ENCODE assay signal across 8 cellular contexts in the genomic region with DNA sequence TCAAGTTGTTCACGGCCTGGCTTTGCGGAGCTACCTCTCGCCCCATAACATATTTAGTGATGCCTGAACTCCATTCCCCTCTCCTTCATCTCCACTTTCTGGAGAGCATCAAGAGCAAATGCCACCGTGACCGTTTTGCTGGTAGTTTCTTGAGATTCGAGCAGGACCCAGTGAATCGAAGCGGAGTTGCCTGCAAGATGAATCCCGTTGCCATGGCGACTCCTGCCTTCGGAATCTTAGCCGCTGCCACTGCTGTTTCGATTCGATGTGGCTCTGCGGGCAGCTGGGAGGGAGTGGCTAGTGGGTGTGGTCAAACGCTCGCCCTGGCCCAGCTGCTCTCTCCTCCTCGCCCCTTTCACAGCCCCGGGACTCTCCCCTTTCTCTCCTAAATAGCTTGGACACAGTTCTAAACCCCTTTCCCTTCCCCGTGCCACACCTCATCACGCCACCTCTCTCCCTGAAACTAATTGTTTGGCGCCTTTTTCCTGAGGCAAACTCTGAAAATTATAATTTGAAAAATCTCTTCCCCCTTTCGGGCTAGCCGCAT. TPM values are rescaled to one million over a fixed set of nuclear protein-coding genes. Genes with fewer than 3 reads are reported as not detected.
DNase-seq lines count a peak whose midpoint lies in the region; ATAC-seq and TF ChIP-seq lines count a peak whose summit lies in the region.

No MANE protein-coding gene starts in this region.

- no peaks in the 10 kb centered on the region for H4K20me1 ChIP-seq in KMS-11 (ENCODE audit: insufficient read depth)

- peak overlapping the region; percentile 88 to 97 (median 95) for H3K27ac Mint-ChIP-seq in nephron

- H3K36me3 Mint-ChIP-seq in nephron (ENCODE audit: low read depth): no peaks in the 10 kb centered on the region

- H2AFZ ChIP-seq in KMS-11 (ENCODE audit: low read depth): peak overlapping the region; percentile 76

- peaks cover 13% of the 10 kb centered on the region; the same call in 1 of the 2 replicates for H3K79me2 ChIP-seq in KMS-11 (ENCODE audit: insufficient read depth, low read depth)

- peak overlapping the region; percentile 91 for H3K4me2 ChIP-seq in KMS-11

- peak overlapping the region; percentile 66; the same call in 1 of the 2 replicates for H3K9ac ChIP-seq in KMS-11

- H3K27me3 ChIP-seq in KMS-11 (ENCODE audit: insufficient read depth, low read depth): no peaks in the 10 kb centered on the region

- peak; percentile 53 for ATAC-seq in GM21786 (IDR thresholded peaks at IDR 0.05; ENCODE audit: unreplicated experiment)

- H3K4me1 ChIP-seq in KMS-11 (ENCODE audit: low read depth, poor library complexity, severe bottlenecking): peaks cover 15% of the 10 kb centered on the region

- H3K9me3 Mint-ChIP-seq in nephron: no peaks in the 10 kb centered on the region

- H3K27ac ChIP-seq in KMS-11: peak overlapping the region; percentile 66

- peaks cover 49% of the 10 kb centered on the region for H3K4me1 Mint-ChIP-seq in nephron

- no peak overlapping the region for H3K4me3 ChIP-seq in KMS-11 (IDR thresholded peaks at IDR 0.05; ENCODE audit: insufficient read depth, low read depth, low read length)
- H3K4me3 ChIP-seq in fibroblast of the aortic adventitia (ENCODE audit: low read depth, low read length): peak overlapping the region; percentile 86

- TF ChIP-seq CTCF in KMS-11 (conservative IDR thresholded peaks at IDR 0.05; ENCODE audit: low read depth, low read length) (no peak), fibroblast of the aortic adventitia (IDR thresholded peaks at IDR 0.05; ENCODE audit: insufficient read depth, low read length) (no peak), nephron (IDR thresholded peaks at IDR 0.05; ENCODE audit: unreplicated experiment in 3 of 3) (no peak)

- H3K4me3 Mint-ChIP-seq in nephron: peak overlapping the region; percentile 90 to 96 (median 91)

- H3K27me3 Mint-ChIP-seq in nephron (ENCODE audit: low read depth): peaks cover 7% of the 10 kb centered on the region

- peak; percentile 95 for DNase-seq in DMS79 (lab: John Stamatoyannopoulos, UW)
- peak; percentile 90 for DNase-seq in RKO (ENCODE audit: low spot score)
- DNase-seq in activated T-helper 9 cell treated with anti-CD3 and anti-CD28 coated beads, Interleukin-2, amount 50 U/mL, for 16 hours (ENCODE audit: low read depth): peak; percentile 53
- peak; percentile 91 for DNase-seq in fibroblast of the aortic adventitia (ENCODE audit: low read depth)
- peak; percentile 73 for DNase-seq in stimulated activated naive CD4-positive, alpha-beta T cell treated with Interleukin-2 at 50 U/mL for 16 hours (lab: John Stamatoyannopoulos, UW)

- H3K36me3 ChIP-seq in KMS-11 (ENCODE audit: insufficient read depth): no peaks in the 10 kb centered on the region

RNA-seq across cellular contexts. Expression of a gene that starts 1.4 kb away (rescaled TPM):
- 18.5 and 42.9 TPM in 2 replicates for total RNA-seq in fibroblast of the aortic adventitia (ENCODE audit: low replicate concordance)
